ENCODE assay signal across 25 cellular contexts in the genomic region with DNA sequence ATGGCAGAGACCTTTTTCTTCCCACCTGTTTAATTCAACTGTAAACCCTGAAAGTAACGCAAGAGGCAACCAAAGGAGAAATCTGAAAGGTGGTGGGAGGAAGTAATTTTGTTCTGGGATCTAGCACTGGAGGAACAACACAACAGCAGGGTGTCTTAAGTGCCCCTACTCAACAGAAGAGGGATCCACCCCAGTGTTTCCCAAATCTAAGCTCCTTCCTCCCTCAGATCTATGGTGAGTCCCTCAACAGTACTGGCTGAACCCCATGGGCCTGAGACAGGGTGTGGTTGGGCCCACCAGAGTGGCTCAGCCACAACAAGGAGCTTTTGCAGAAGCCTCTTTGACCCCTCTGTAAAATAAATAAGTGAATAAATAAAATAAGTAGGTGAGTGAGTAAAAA.
"Had no signal": no experiment of that assay in that cellular context is flagged by ENCODE, and none has a peak within 500 bp of the region (broad histone marks: within the 10 kb centered on the region; RNA-seq: fewer than 3 reads in every experiment).

No MANE protein-coding gene starts in this region.

- H3K27me3 ChIP-seq: hepatocyte, neural progenitor cell, neutrophil, ovary, right atrium auricular region, suprapubic skin, tibial artery, uterus had no signal

- H3K9ac ChIP-seq: neural progenitor cell had no signal

- H3K79me2 ChIP-seq: hepatocyte had no signal

- H2AFZ ChIP-seq: hepatocyte, neural progenitor cell had no signal

- H3K36me3 ChIP-seq: left ventricle myocardium inferior, neural progenitor cell, neutrophil, ovary, right atrium auricular region, suprapubic skin, thoracic aorta, tibial artery, uterus had no signal

- H3K4me2 ChIP-seq: hepatocyte, neural progenitor cell had no signal

- H3K9me3 ChIP-seq: left ventricle myocardium inferior, neutrophil, ovary, right atrium auricular region, suprapubic skin, thoracic aorta, tibial artery, uterus had no signal

- ATAC-seq: natural killer cell; sciatic nerve; stimulated activated naive B cell treated with anti-CD40 and anti-IgM and Interleukin-4, amounts not matched to agents 10 μg/mL and 1 μg/mL and 100 μg/mL, for 72 hours; stimulated activated naive CD8-positive, alpha-beta T cell treated with anti-CD3 and anti-CD28 coated beads, Interleukin-15, Interleukin-2, amounts not matched to agents 100 U/mL and 50 U/mL, for 24 hours had no signal

- H3K4me3 ChIP-seq: hepatocyte, left ventricle myocardium inferior, lung, neural progenitor cell, ovary, right atrium auricular region, skin epidermis, suprapubic skin, thoracic aorta, tibial artery, uterus had no signal

- DNase-seq: islet precursor cell; left ventricle myocardium inferior; mesendoderm; naive B cell; natural killer cell; nephron progenitor cell; occipital lobe; ovary; stimulated activated CD4-positive, alpha-beta T cell treated with anti-CD3 and anti-CD28 coated beads, Interleukin-12 subunit alpha, Interleukin-12 subunit beta, amount 100 ng/mL, for 4 hours; stimulated activated CD4-positive, alpha-beta T cell treated with anti-CD3 and anti-CD28 coated beads, Interleukin-15, amount 100 ng/mL, for 24 hours; stimulated activated CD4-positive, alpha-beta T cell treated with anti-CD3 and anti-CD28 coated beads, Interleukin-2, amount 100 ng/mL, for 24 hours; stimulated activated CD4-positive, alpha-beta T cell treated with anti-CD3 and anti-CD28 coated beads, Interleukin-4, amount 100 ng/mL, for 1 hour; stimulated activated naive B cell treated with anti-CD40 and anti-IgM and Interleukin-4, amounts not matched to agents 10 μg/mL and 1 μg/mL and 100 μg/mL, for 72 hours; stimulated activated naive CD8-positive, alpha-beta T cell treated with anti-CD3 and anti-CD28 coated beads, Interleukin-15, Interleukin-2, amounts not matched to agents 100 U/mL and 50 U/mL, for 24 hours; tibial artery; uterus had no signal

- H3K4me1 ChIP-seq: right atrium auricular region, suprapubic skin, tibial artery, uterus had no signal

- H3K27ac ChIP-seq: hepatocyte, left ventricle myocardium inferior, neural progenitor cell, neutrophil, ovary, right atrium auricular region, skin epidermis, suprapubic skin, thoracic aorta, tibial artery, uterus had no signal
